ENCODE assay signal across 9 cellular contexts in genomic region chr12:115451151-115451784, GRCh38.
A peak's percentile ranks its signal among the peaks of the same experiment; 100 is the strongest.
DNase-seq lines count a peak whose midpoint lies in the region; ATAC-seq and TF ChIP-seq lines count a peak whose summit lies in the region.
"Had no signal": no experiment of that assay in that cellular context is flagged by ENCODE, and none has a peak within 500 bp of the region (broad histone marks: within the 10 kb centered on the region; RNA-seq: fewer than 3 reads in every experiment).

No MANE protein-coding gene starts in this region.

- H3K9me3 Mint-ChIP-seq in activated T-cell treated with anti-CD3 and anti-CD28 coated beads, Interleukin-2, amount 50 U/mL, for 72 hours, result peaks cover 0 to 1% of the 10 kb centered on the region in 2 donors
- no peaks in the 10 kb centered on the region for H3K9me3 Mint-ChIP-seq in MCF 10A (ENCODE audit: unreplicated experiment)
- H3K9me3 Mint-ChIP-seq in memory B cell, result no peaks in the 10 kb centered on the region
- H3K9me3 Mint-ChIP-seq in type B pancreatic cell, result no peaks in the 10 kb centered on the region

- H3K4me1 Mint-ChIP-seq in activated T-cell treated with anti-CD3 and anti-CD28 coated beads, Interleukin-2, amount 50 U/mL, for 72 hours (ENCODE audit: low read depth), result no peaks in the 10 kb centered on the region
- H3K4me1 Mint-ChIP-seq in MCF 10A (ENCODE audit: insufficient read depth, unreplicated experiment) (no peaks in the 10 kb centered on the region), memory B cell (peaks cover 6% of the 10 kb centered on the region), type B pancreatic cell (ENCODE audit: unreplicated experiment) (peaks cover 41% of the 10 kb centered on the region)

- CTCF ChIA-PET in MCF 10A (lab: Yijun Ruan, JAX), result interaction anchor here (0.7 kb wide), 2 partner anchors 591 to 1211 kb away, joined by 3 read pairs; no protein-coding TSS in a partner anchor

- POLR2A ChIA-PET in MCF 10A (lab: Yijun Ruan, JAX), result no interaction called here

- peak overlapping the region; percentile 34 to 37 for H3K4me3 Mint-ChIP-seq in activated T-cell treated with anti-CD3 and anti-CD28 coated beads, Interleukin-2, amount 50 U/mL, for 72 hours
- H3K4me3 Mint-ChIP-seq in MCF 10A (ENCODE audit: unreplicated experiment) (peak overlapping the region; percentile 55), memory B cell (peak overlapping the region; percentile 25), type B pancreatic cell (peak overlapping the region; percentile 90)

- H3K27me3 Mint-ChIP-seq in activated T-cell treated with anti-CD3 and anti-CD28 coated beads, Interleukin-2, amount 50 U/mL, for 72 hours (ENCODE audit: low read depth), result peaks cover 30% of the 10 kb centered on the region
- H3K27me3 Mint-ChIP-seq in MCF 10A (ENCODE audit: insufficient read depth, unreplicated experiment) (peaks cover 27% of the 10 kb centered on the region), memory B cell (peaks cover 15% of the 10 kb centered on the region), type B pancreatic cell (peaks cover 14% of the 10 kb centered on the region)

- H3K36me3 Mint-ChIP-seq in activated T-cell treated with anti-CD3 and anti-CD28 coated beads, Interleukin-2, amount 50 U/mL, for 72 hours (ENCODE audit: insufficient read depth in 2 of 2), result peaks cover 0 to 5% of the 10 kb centered on the region in 2 donors
- H3K36me3 Mint-ChIP-seq in MCF 10A (ENCODE audit: insufficient read depth, unreplicated experiment) (no peaks in the 10 kb centered on the region), memory B cell (peaks cover 4% of the 10 kb centered on the region), type B pancreatic cell (no peaks in the 10 kb centered on the region)

- H3K27ac Mint-ChIP-seq in activated T-cell treated with anti-CD3 and anti-CD28 coated beads, Interleukin-2, amount 50 U/mL, for 72 hours, result no peak overlapping the region
- H3K27ac Mint-ChIP-seq in MCF 10A (ENCODE audit: low read depth, unreplicated experiment), result no peak overlapping the region
- H3K27ac Mint-ChIP-seq in memory B cell, result no peak overlapping the region
- H3K27ac Mint-ChIP-seq in type B pancreatic cell, result peak overlapping the region; percentile 82
- H3K27ac Mint-ChIP-seq: CD8-positive, alpha-beta memory T cell had no signal

- TF ChIP-seq CTCF in MCF 10A (IDR thresholded peaks at IDR 0.05; ENCODE audit: unreplicated experiment), result no peak
- no peak for TF ChIP-seq CTCF in type B pancreatic cell (conservative IDR thresholded peaks at IDR 0.05)

- BruUV-seq in MCF 10A (replicated peaks; lab: Mats Ljungman, UMichigan), result no TSS peak

- no peak for ATAC-seq in activated T-cell treated with anti-CD3 and anti-CD28 coated beads, Interleukin-2, amount 50 U/mL, for 72 hours (replicated peaks in 1 of 2)
- ATAC-seq in memory B cell (ENCODE audit: low read depth), result no peak

- intact Hi-C loops in MCF 10A (cut with micrococcal nuclease), result no loop called here

- no peak for DNase-seq in activated T-cell treated with anti-CD3 and anti-CD28 coated beads, Interleukin-2, amount 50 U/mL, for 72 hours
- no peak for DNase-seq in activated T-cell treated with anti-CD3 and anti-CD28 coated beads, Interleukin-2, amount 50 U/mL, for 48 hours
- DNase-seq in MCF 10A (ENCODE audit: unreplicated experiment) (no peak), memory B cell (ENCODE audit: low spot score in 2 of 2) (no peak), type B pancreatic cell (ENCODE audit: extremely low spot score, unreplicated experiment) (no peak), OCI-M2 (lab: John Stamatoyannopoulos, UW; ENCODE audit: unreplicated experiment) (no peak), H4 (ENCODE audit: low spot score) (no peak)
- no peak for DNase-seq in activated naive CD4-positive, alpha-beta T cell treated with anti-CD3 and anti-CD28 coated beads, Interleukin-2, amount 50 U/mL, for 16 hours
- DNase-seq: CD8-positive, alpha-beta memory T cell had no signal

Comparison
In these comparisons a context has a peak if more than half of its experiments do, and no peak if none do; other contexts are left out.
1. H3K4me3 Mint-ChIP-seq: peak in every context shown above with its lines; median percentile 90 in type B pancreatic cell; 55 in MCF 10A; 36 in activated T-cell treated with anti-CD3 and anti-CD28 coated beads, Interleukin-2, amount 50 U/mL, for 72 hours; 25 in memory B cell.